In the genomic region with DNA sequence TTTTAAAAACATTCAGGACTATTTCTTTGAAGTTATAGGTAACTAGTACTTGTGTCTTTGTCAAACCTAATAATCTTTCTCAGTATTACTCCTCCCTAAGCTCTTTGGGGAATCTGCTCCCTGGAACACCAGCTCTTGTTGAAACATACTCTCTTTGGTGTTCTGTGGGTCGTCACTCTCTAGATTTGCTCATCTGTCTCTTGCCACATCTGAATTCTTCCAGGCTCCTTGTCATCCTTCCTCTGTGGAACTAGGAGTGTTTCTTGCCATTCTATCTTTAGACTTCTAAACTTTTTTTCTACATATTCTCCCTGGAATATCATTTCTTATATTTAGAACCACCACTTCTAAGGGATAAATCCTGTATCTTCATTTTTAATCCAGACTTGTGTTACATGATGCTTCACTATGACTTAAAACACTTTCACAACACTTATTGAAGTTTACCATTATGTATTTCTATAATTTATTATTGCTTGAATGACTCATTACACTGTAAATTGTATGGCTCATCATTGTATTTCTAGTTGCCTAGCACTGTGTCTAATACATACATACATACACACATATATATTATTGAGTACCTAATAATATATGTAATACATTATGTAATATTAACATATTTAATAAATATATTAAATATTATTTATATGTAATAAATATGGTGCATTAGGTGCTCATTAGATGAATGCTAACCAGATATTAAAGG, we compare ENCODE assay signal across 19 cellular contexts.
DNase-seq lines count a peak whose midpoint lies in the region; ATAC-seq and TF ChIP-seq lines count a peak whose summit lies in the region.
"Had no signal": no experiment of that assay in that cellular context is flagged by ENCODE, and none has a peak within 500 bp of the region (broad histone marks: within the 10 kb centered on the region; RNA-seq: fewer than 3 reads in every experiment).

No MANE protein-coding gene starts in this region.

- no peak overlapping the region for H2BK12ac ChIP-seq in mesenchymal stem cell (ENCODE audit: low read length in 2 of 2)

- H3K56ac ChIP-seq in IMR-90 (ENCODE audit: extremely low read depth, insufficient read depth, low read length) = no peak overlapping the region

- H2BK15ac ChIP-seq in IMR-90 (ENCODE audit: low read depth, low read length) (no peak overlapping the region), mesenchymal stem cell (ENCODE audit: low read depth, poor library complexity, severe bottlenecking) (no peak overlapping the region)

- H3K27me3 ChIP-seq in IMR-90 (ENCODE audit: control insufficient read depth, insufficient read depth, low read length) = no peaks in the 10 kb centered on the region
- no peaks in the 10 kb centered on the region for H3K27me3 ChIP-seq in SU-DHL-6 (ENCODE audit: low read length)
- no peaks in the 10 kb centered on the region for H3K27me3 ChIP-seq in mesenchymal stem cell (ENCODE audit: control insufficient read depth in 1 of 2, insufficient read depth in 1 of 2, low read length in 2 of 2)
- H3K27me3 ChIP-seq: MG63 had no signal

- peaks cover 0 to 6% (median 2%) of the 10 kb centered on the region in 3 donors for H3K27me3 Mint-ChIP-seq in CD14-positive monocyte (ENCODE audit: low read depth in 3 of 3)

- no peak overlapping the region for H3K4me3 ChIP-seq in IMR-90 (ENCODE audit: insufficient read depth, low read depth, low read length)
- no peak overlapping the region for H3K4me3 ChIP-seq in SU-DHL-6 (ENCODE audit: insufficient read depth, low read length, poor library complexity, severe bottlenecking)
- no peak overlapping the region for H3K4me3 ChIP-seq in mesenchymal stem cell (ENCODE audit: insufficient read depth in 1 of 2, low read depth in 1 of 2, low read length in 2 of 2)
- H3K4me3 ChIP-seq: MG63 had no signal

- H3K9me3 ChIP-seq in IMR-90 (ENCODE audit: control insufficient read depth, insufficient read depth, low read length) (no peaks in the 10 kb centered on the region), SU-DHL-6 (ENCODE audit: insufficient read depth, low read length) (no peaks in the 10 kb centered on the region), mesenchymal stem cell (ENCODE audit: control insufficient read depth, low read length) (no peaks in the 10 kb centered on the region)
- H3K9me3 ChIP-seq: MG63, SK-N-SH had no signal

- H3K14ac ChIP-seq in IMR-90 (replicated peaks; ENCODE audit: low read depth, low read length) (no peak overlapping the region), mesenchymal stem cell (ENCODE audit: low read length in 2 of 2) (no peak overlapping the region)

- DNase-seq in CD14-positive monocyte (ENCODE audit: low spot score) (no peak), IMR-90 (peak; percentile 19), mesenchymal stem cell (peak; percentile 40), NCI-H1048 (lab: John Stamatoyannopoulos, UW) (no peak), NCI-H524 treated with DMSO at 0.1 percent for 48 hours (lab: John Stamatoyannopoulos, UW) (no peak)
- DNase-seq: EL, HFFc6, MG63, NCI-H1436 treated with DMSO at 0.1 percent for 48 hours, NCI-H1930, NCI-H2227 treated with DMSO at 0.1 percent for 48 hours, NCI-H510A, SIG-M5 had no signal

- H3K4me3 Mint-ChIP-seq in CD14-positive monocyte = no peak overlapping the region
- H3K4me3 Mint-ChIP-seq: HFFc6 had no signal

- H2AK5ac ChIP-seq in IMR-90 (ENCODE audit: low read depth, low read length) = no peak overlapping the region
- H2AK5ac ChIP-seq in mesenchymal stem cell (ENCODE audit: low read length, severe bottlenecking) = no peak overlapping the region

- H3K4me2 ChIP-seq in IMR-90 (ENCODE audit: low read depth, low read length) = no peak overlapping the region
- no peak overlapping the region for H3K4me2 ChIP-seq in SU-DHL-6 (ENCODE audit: low read depth, low read length, poor library complexity, severe bottlenecking)
- H3K4me2 ChIP-seq in mesenchymal stem cell (ENCODE audit: low read length, poor library complexity, severe bottlenecking) = no peak overlapping the region
- H3K4me2 ChIP-seq: SK-N-SH had no signal

- H3K9me1 ChIP-seq in IMR-90 (ENCODE audit: insufficient read depth, low read length) = no peaks in the 10 kb centered on the region

- H3K36me3 ChIP-seq in IMR-90 (ENCODE audit: control insufficient read depth, insufficient read depth, low read length) (no peaks in the 10 kb centered on the region), SU-DHL-6 (ENCODE audit: low read length) (no peaks in the 10 kb centered on the region), mesenchymal stem cell (ENCODE audit: control insufficient read depth in 1 of 2, insufficient read depth in 2 of 2, low read depth in 1 of 2, low read length in 2 of 2) (no peaks in the 10 kb centered on the region)
- H3K36me3 ChIP-seq: MG63 had no signal

- H3K4ac ChIP-seq in IMR-90 (ENCODE audit: low read depth, low read length) = no peak overlapping the region
- no peak overlapping the region for H3K4ac ChIP-seq in mesenchymal stem cell (ENCODE audit: low read depth in 1 of 2, low read length in 2 of 2)

- ATAC-seq in IMR-90 (ENCODE audit: low read depth) = no peak
- no peak for ATAC-seq in HG03520 (IDR thresholded peaks at IDR 0.05; ENCODE audit: unreplicated experiment)
- ATAC-seq in GM18870 (IDR thresholded peaks at IDR 0.05; ENCODE audit: unreplicated experiment) = no peak

- H3K4me1 ChIP-seq in IMR-90 (ENCODE audit: control insufficient read depth, insufficient read depth, low read length) (no peaks in the 10 kb centered on the region), mesenchymal stem cell (ENCODE audit: control insufficient read depth, insufficient read depth, low read depth, low read length) (no peaks in the 10 kb centered on the region)

- H3K23ac ChIP-seq in IMR-90 (ENCODE audit: low read depth, low read length) = no peak overlapping the region
- no peak overlapping the region for H3K23ac ChIP-seq in mesenchymal stem cell (ENCODE audit: low read length in 2 of 2)

- CTCF ChIA-PET in IMR-90 (lab: Yijun Ruan, JAX) = interaction anchor here (0.9 to 2.1 kb wide), 3 partner anchors 12 to 74 kb away, joined by 3 to 5 read pairs (median 5); no protein-coding TSS in a partner anchor

- POLR2A ChIA-PET in IMR-90 (lab: Charles Lee; ENCODE audit: unreplicated experiment) = no interaction called here

- H3K79me1 ChIP-seq in IMR-90 (ENCODE audit: low read depth in 1 of 2, low read length in 2 of 2) = no peaks in the 10 kb centered on the region
- no peaks in the 10 kb centered on the region for H3K79me1 ChIP-seq in mesenchymal stem cell (replicated peaks; ENCODE audit: low read length, poor library complexity, severe bottlenecking)

- H3K27ac ChIP-seq in IMR-90 (ENCODE audit: insufficient read depth, low read length) = no peak overlapping the region
- peak overlapping the region; percentile 19 for H3K27ac ChIP-seq in SU-DHL-6 (ENCODE audit: low read depth, low read length)
- no peak overlapping the region for H3K27ac ChIP-seq in mesenchymal stem cell (ENCODE audit: low read length, poor library complexity, severe bottlenecking)
- H3K27ac ChIP-seq: C4-2B, RWPE1 had no signal

- TF ChIP-seq CTCF in CD14-positive monocyte (IDR thresholded peaks at IDR 0.05) (no peak), IMR-90 (conservative IDR thresholded peaks at IDR 0.05; ENCODE audit: low read depth, low read length) (no peak), SU-DHL-6 (IDR thresholded peaks at IDR 0.05; ENCODE audit: insufficient read depth, low read length, poor library complexity, severe bottlenecking) (no peak)

- dilution Hi-C loops in IMR-90 (cut with HindIII; ENCODE audit: low sequenced_read_pairs, unreplicated experiment) = loop anchor here (10.0 kb wide), 1 partner anchor 74 kb away; no protein-coding TSS in a partner anchor

- H4K8ac ChIP-seq in IMR-90 (ENCODE audit: low read depth in 2 of 2, low read length in 2 of 2) (no peak overlapping the region), mesenchymal stem cell (ENCODE audit: low read length) (no peak overlapping the region)

- intact Hi-C loops in CD14-positive monocyte (cut with micrococcal nuclease) (loop anchor here (2.0 to 5.0 kb wide), 2 partner anchors 126 to 128 kb away; no protein-coding TSS in a partner anchor), IMR-90 (cut with micrococcal nuclease) (loop anchor here (2.0 kb wide), 1 partner anchor 126 kb away; no protein-coding TSS in a partner anchor)

- no peak overlapping the region for H2BK120ac ChIP-seq in IMR-90 (ENCODE audit: low read depth, low read length)
- H2BK120ac ChIP-seq in mesenchymal stem cell (ENCODE audit: low read depth, low read length) = no peak overlapping the region

- no peak for TF ChIP-seq RAD21 in IMR-90 (IDR thresholded peaks at IDR 0.05; ENCODE audit: low read length)

- no peaks in the 10 kb centered on the region for H3K9me2 ChIP-seq in SU-DHL-6 (replicated peaks; ENCODE audit: insufficient read depth, low read length)
- H3K9me2 ChIP-seq: SK-N-SH had no signal

- H3K36me3 Mint-ChIP-seq in CD14-positive monocyte = no peaks in the 10 kb centered on the region

- peak overlapping the region; percentile 26 to 83 (median 61) for H3K27ac Mint-ChIP-seq in CD14-positive monocyte
- H3K27ac Mint-ChIP-seq: HFFc6 had no signal

- H4K20me1 ChIP-seq in IMR-90 (ENCODE audit: insufficient read depth, low read length) = no peaks in the 10 kb centered on the region
- no peaks in the 10 kb centered on the region for H4K20me1 ChIP-seq in SU-DHL-6 (ENCODE audit: low read depth, low read length)

- 0 out of 2 replicates have a peak, but pooled peaks cover 6% of the 10 kb centered on the region for H3F3A ChIP-seq in SU-DHL-6 (ENCODE audit: insufficient read depth)

- no peaks in the 10 kb centered on the region for H3K9me3 Mint-ChIP-seq in CD14-positive monocyte

- no peak for TF ChIP-seq POLR2A in IMR-90 (IDR thresholded peaks at IDR 0.05; ENCODE audit: low read depth, low read length)

- no peak overlapping the region for H3K18ac ChIP-seq in IMR-90 (ENCODE audit: low read depth, low read length)
- H3K18ac ChIP-seq in mesenchymal stem cell (ENCODE audit: low read depth in 1 of 2, low read length in 2 of 2) = no peak overlapping the region

- in situ Hi-C loops in IMR-90 (cut with MboI; ENCODE audit: low sequenced_read_pairs) = no loop called here

- H2AK9ac ChIP-seq in IMR-90 (replicated peaks; ENCODE audit: low read depth, low read length, poor library complexity) = no peak overlapping the region

- no peak overlapping the region for H4K91ac ChIP-seq in IMR-90 (ENCODE audit: insufficient read depth, low read depth, low read length)
- no peak overlapping the region for H4K91ac ChIP-seq in mesenchymal stem cell (ENCODE audit: low read length)

- no peaks in the 10 kb centered on the region for H3K79me2 ChIP-seq in SU-DHL-6 (ENCODE audit: insufficient read depth, low read length)

- whole genome bisulfite sequencing in IMR-90 (ENCODE audit: extremely low coverage in 2 of 2, insufficient read length in 1 of 2), 2 experiments = no CpG with 5 or more reads among the region's 1 CpG
- WGBS in mesenchymal stem cell = 55% methylated on average over 1 of the region's 1 CpG

- no peak overlapping the region for H4K5ac ChIP-seq in IMR-90 (ENCODE audit: low read depth, low read length)

- no peak overlapping the region for H2BK20ac ChIP-seq in IMR-90 (ENCODE audit: low read depth, low read length)

- peaks cover 17% of the 10 kb centered on the region for H3K4me1 Mint-ChIP-seq in CD14-positive monocyte

- H3K9ac ChIP-seq in IMR-90 (ENCODE audit: low read depth, low read length) (no peak overlapping the region), SU-DHL-6 (ENCODE audit: low read length) (no peak overlapping the region), mesenchymal stem cell (ENCODE audit: low read length) (no peak overlapping the region)
- H3K9ac ChIP-seq: SK-N-SH had no signal

- BruUV-seq in IMR-90 (replicated peaks; lab: Mats Ljungman, UMichigan) = no TSS peak

- H2BK5ac ChIP-seq in IMR-90 (ENCODE audit: low read depth, low read length, poor library complexity, severe bottlenecking) = no peak overlapping the region
- no peak overlapping the region for H2BK5ac ChIP-seq in mesenchymal stem cell (ENCODE audit: low read depth, low read length, poor library complexity, severe bottlenecking)

- H2AFZ ChIP-seq in IMR-90 (replicated peaks; ENCODE audit: low read length, poor library complexity) (no peak overlapping the region), SU-DHL-6 (ENCODE audit: low read depth, low read length, severe bottlenecking) (peak overlapping the region; percentile 72), mesenchymal stem cell (ENCODE audit: low read depth, low read length) (no peak overlapping the region)

Comparison
In these comparisons a context has a peak if more than half of its experiments do, and no peak if none do; other contexts are left out.
1. DNase-seq: peak in IMR-90 (single experiment) and mesenchymal stem cell (single experiment); none in CD14-positive monocyte (single experiment), NCI-H1048 (single experiment) and NCI-H524 treated with DMSO at 0.1 percent for 48 hours (single experiment).